7 cellular contexts compared by ENCODE assay signal in genomic region chr6:1312444-1313363, GRCh38. TPM values are rescaled to one million over a fixed set of nuclear protein-coding genes. Genes with fewer than 3 reads are reported as not detected.
DNase-seq lines count a peak whose midpoint lies in the region; ATAC-seq and TF ChIP-seq lines count a peak whose summit lies in the region.

No MANE protein-coding gene starts in this region.

- peak overlapping the region; percentile 72 for H3K9ac ChIP-seq in fibroblast of lung (ENCODE audit: insufficient read depth, low read length)

- ATAC-seq in psoas muscle = no peak
- no peak for ATAC-seq in activated CD4-positive, CD25-positive, alpha-beta regulatory T cell treated with anti-CD3 and anti-CD28 coated beads, Interleukin-2, amount 50 U/mL, for 24 hours
- ATAC-seq in GM19397 (IDR thresholded peaks at IDR 0.05; ENCODE audit: unreplicated experiment) = no peak
- ATAC-seq in HG02852 (IDR thresholded peaks at IDR 0.05; ENCODE audit: unreplicated experiment) = no peak

- H3K27ac ChIP-seq in RWPE1 = peak overlapping the region; percentile 60
- peak overlapping the region; percentile 6 for H3K27ac ChIP-seq in fibroblast of lung (ENCODE audit: insufficient read depth, low read length)
- H3K27ac ChIP-seq in psoas muscle = no peak overlapping the region

- peak overlapping the region; percentile 76 for H2AFZ ChIP-seq in fibroblast of lung (ENCODE audit: low read length)

- H3K9me3 ChIP-seq in fibroblast of lung (ENCODE audit: control insufficient read depth, insufficient read depth, low read depth, low read length) (no peaks in the 10 kb centered on the region), psoas muscle (no peaks in the 10 kb centered on the region)

- H4K20me1 ChIP-seq in fibroblast of lung (ENCODE audit: control insufficient read depth, extremely low read depth, insufficient read depth, low read length) = no peaks in the 10 kb centered on the region

- peak overlapping the region; percentile 79 for H3K4me2 ChIP-seq in fibroblast of lung (ENCODE audit: extremely low read depth, insufficient read depth, low read length)

- no peaks in the 10 kb centered on the region for H3K36me3 ChIP-seq in fibroblast of lung (ENCODE audit: control insufficient read depth, insufficient read depth, low read length)
- H3K36me3 ChIP-seq in psoas muscle (ENCODE audit: insufficient read depth in 1 of 2, low read depth in 1 of 2) = no peaks in the 10 kb centered on the region

- POLR2A ChIA-PET in RWPE1 (lab: Yijun Ruan, JAX; ENCODE audit: low non-redundant PET) = interaction anchor here (0.6 to 1.3 kb wide), 2 partner anchors 13 to 397 kb away, joined by 3 to 4 read pairs; no protein-coding TSS in a partner anchor

- DNase-seq in HCEC 1CT (peak; percentile 15), RWPE1 (ENCODE audit: low spot score) (no peak), fibroblast of lung (ENCODE audit: low read depth in 2 of 2) (no peak), psoas muscle (no peak)

- intact Hi-C loops in psoas muscle (cut with DNase I) = loop anchor here in 1 of 2 donors (10.0 kb wide), 1 partner anchor 188 kb away; no protein-coding TSS in a partner anchor

- H3K4me1 ChIP-seq in fibroblast of lung (ENCODE audit: control insufficient read depth, extremely low read depth, insufficient read depth, low read length) = peaks cover 4% of the 10 kb centered on the region
- H3K4me1 ChIP-seq in psoas muscle = peaks cover 4% of the 10 kb centered on the region

- peaks cover 3% of the 10 kb centered on the region for H3K79me2 ChIP-seq in fibroblast of lung (ENCODE audit: control insufficient read depth, insufficient read depth, low read length)

- TF ChIP-seq CTCF in RWPE1 (conservative IDR thresholded peaks at IDR 0.05; ENCODE audit: low read depth) (no peak), fibroblast of lung (conservative IDR thresholded peaks at IDR 0.05 in 1 of 2, IDR thresholded peaks at IDR 0.05 in 1 of 2; ENCODE audit: low read depth in 1 of 2, low read length in 2 of 2) (no peak), psoas muscle (IDR thresholded peaks at IDR 0.05) (no peak)

- 1% methylated on average over 71 to 111 of the region's 111 CpGs for WGBS in psoas muscle, 3 donors

- H3K4me3 ChIP-seq in fibroblast of lung (replicated peaks in 1 of 4; ENCODE audit: control extremely low read depth in 1 of 4, insufficient read depth in 1 of 4, low read depth in 3 of 4, low read length in 4 of 4) = peak overlapping the region; percentile 54 to 89 (median 70)
- H3K4me3 ChIP-seq in psoas muscle = peak overlapping the region; percentile 63

- CTCF ChIA-PET in RWPE1 (lab: Yijun Ruan, JAX) = interaction anchor here (0.5 to 1.7 kb wide), 7 partner anchors 12 to 415 kb away, joined by 3 to 11 read pairs (median 3); no protein-coding TSS in a partner anchor

- no peaks in the 10 kb centered on the region for H3K27me3 ChIP-seq in fibroblast of lung (ENCODE audit: control insufficient read depth, insufficient read depth, low read length)
- peaks cover 17 to 84% (median 28%) of the 10 kb centered on the region in 3 donors for H3K27me3 ChIP-seq in psoas muscle (ENCODE audit: insufficient read depth in 3 of 3, low read length in 2 of 3)

RNA-seq across cellular contexts. Expression of gene FOXQ1, which starts 0.8 kb away (rescaled TPM):
- 2.0 and 2.1 TPM in 2 replicates for total RNA-seq in fibroblast of lung
- polyA plus RNA-seq in fibroblast of lung = 1.8 and 1.9 TPM in 2 replicates
- polyA plus RNA-seq in fibroblast of lung (2012) = 1.6 and 2.4 TPM in 2 replicates
- polyA minus RNA-seq in fibroblast of lung (ENCODE audit: low replicate concordance) = 0.37 and 1.1 TPM in 2 replicates
- not detected for total RNA-seq in psoas muscle
- under 1 TPM in 1 of 3 donors, not detected in 2; 0.01 TPM for polyA plus RNA-seq in psoas muscle
